Comparison of ENCODE assay signal across 1 cellular context in the genomic region with DNA sequence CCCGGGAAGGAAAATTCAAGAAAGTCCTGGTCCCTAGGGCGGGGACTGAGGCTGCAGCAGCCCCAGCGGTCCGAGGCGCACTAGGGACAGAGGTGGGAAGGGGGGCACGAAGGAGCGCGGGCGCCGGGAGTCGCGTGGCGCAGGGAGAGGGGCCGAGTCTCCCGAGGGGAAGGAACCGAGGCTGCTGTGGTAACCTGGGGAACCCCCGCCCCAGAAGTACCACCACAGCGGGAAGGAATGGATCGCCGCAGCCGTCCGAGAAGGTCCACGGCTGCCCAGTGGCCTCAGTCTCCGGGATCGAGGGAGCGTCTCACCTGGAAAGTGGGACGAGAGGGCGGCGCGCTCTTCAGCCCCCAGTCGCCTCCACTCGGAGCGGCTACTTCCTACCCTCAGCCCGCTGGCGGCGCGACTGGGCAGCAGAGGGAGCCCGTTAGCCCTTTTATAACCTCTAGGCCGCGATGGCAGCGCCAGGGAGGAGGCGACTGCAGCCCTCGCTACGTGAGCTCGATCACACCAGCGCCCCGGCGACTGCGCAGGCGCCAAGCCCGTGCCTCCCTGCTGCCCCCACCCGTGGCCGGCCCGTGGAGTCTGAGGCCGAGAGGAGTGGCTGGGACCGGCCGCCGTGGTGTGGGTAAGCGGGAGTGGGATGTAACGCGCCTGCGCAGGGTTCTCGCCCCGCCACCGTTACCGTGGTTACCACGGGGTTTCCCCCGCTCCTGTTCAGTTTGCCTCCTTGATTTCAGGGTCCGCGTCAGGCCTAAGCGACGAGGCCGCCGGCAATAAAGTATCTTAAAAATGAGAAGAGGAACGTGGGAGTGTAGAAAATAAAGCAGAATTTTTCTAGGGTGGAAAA.
TF ChIP-seq lines count a peak whose summit lies in the region.

A gene (minus strand): TSS at position 415 of the 853 bp plus-strand sequence. CDS start 21,983 bp downstream, outside the sequence.

TF ChIP-seq in WTC11, 78 proteins besides CTCF, POLR2A, EP300 and RAD21 (continued from another document and continues in another):
- TF ChIP-seq, protein P1, sequence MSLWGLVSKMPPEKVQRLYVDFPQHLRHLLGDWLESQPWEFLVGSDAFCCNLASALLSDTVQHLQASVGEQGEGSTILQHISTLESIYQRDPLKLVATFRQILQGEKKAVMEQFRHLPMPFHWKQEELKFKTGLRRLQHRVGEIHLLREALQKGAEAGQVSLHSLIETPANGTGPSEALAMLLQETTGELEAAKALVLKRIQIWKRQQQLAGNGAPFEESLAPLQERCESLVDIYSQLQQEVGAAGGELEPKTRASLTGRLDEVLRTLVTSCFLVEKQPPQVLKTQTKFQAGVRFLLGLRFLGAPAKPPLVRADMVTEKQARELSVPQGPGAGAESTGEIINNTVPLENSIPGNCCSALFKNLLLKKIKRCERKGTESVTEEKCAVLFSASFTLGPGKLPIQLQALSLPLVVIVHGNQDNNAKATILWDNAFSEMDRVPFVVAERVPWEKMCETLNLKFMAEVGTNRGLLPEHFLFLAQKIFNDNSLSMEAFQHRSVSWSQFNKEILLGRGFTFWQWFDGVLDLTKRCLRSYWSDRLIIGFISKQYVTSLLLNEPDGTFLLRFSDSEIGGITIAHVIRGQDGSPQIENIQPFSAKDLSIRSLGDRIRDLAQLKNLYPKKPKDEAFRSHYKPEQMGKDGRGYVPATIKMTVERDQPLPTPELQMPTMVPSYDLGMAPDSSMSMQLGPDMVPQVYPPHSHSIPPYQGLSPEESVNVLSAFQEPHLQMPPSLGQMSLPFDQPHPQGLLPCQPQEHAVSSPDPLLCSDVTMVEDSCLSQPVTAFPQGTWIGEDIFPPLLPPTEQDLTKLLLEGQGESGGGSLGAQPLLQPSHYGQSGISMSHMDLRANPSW (CRISPR knock-in tag; conservative IDR thresholded peaks at IDR 0.05; ENCODE audit: low read depth): no peak
- peak; percentile 54 for TF ChIP-seq GABPB1 (CRISPR knock-in tag; IDR thresholded peaks at IDR 0.05)
- TF ChIP-seq, protein P2, sequence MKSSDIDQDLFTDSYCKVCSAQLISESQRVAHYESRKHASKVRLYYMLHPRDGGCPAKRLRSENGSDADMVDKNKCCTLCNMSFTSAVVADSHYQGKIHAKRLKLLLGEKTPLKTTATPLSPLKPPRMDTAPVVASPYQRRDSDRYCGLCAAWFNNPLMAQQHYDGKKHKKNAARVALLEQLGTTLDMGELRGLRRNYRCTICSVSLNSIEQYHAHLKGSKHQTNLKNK (CRISPR knock-in tag; IDR thresholded peaks at IDR 0.05): no peak
- no peak for TF ChIP-seq ZNF416 (CRISPR knock-in tag; IDR thresholded peaks at IDR 0.05)
- TF ChIP-seq, protein P3, sequence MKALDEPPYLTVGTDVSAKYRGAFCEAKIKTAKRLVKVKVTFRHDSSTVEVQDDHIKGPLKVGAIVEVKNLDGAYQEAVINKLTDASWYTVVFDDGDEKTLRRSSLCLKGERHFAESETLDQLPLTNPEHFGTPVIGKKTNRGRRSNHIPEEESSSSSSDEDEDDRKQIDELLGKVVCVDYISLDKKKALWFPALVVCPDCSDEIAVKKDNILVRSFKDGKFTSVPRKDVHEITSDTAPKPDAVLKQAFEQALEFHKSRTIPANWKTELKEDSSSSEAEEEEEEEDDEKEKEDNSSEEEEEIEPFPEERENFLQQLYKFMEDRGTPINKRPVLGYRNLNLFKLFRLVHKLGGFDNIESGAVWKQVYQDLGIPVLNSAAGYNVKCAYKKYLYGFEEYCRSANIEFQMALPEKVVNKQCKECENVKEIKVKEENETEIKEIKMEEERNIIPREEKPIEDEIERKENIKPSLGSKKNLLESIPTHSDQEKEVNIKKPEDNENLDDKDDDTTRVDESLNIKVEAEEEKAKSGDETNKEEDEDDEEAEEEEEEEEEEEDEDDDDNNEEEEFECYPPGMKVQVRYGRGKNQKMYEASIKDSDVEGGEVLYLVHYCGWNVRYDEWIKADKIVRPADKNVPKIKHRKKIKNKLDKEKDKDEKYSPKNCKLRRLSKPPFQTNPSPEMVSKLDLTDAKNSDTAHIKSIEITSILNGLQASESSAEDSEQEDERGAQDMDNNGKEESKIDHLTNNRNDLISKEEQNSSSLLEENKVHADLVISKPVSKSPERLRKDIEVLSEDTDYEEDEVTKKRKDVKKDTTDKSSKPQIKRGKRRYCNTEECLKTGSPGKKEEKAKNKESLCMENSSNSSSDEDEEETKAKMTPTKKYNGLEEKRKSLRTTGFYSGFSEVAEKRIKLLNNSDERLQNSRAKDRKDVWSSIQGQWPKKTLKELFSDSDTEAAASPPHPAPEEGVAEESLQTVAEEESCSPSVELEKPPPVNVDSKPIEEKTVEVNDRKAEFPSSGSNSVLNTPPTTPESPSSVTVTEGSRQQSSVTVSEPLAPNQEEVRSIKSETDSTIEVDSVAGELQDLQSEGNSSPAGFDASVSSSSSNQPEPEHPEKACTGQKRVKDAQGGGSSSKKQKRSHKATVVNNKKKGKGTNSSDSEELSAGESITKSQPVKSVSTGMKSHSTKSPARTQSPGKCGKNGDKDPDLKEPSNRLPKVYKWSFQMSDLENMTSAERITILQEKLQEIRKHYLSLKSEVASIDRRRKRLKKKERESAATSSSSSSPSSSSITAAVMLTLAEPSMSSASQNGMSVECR (CRISPR knock-in tag; IDR thresholded peaks at IDR 0.05; ENCODE audit: borderline replicate concordance): 0 out of 2 replicates have a peak, but pooled peaks have one; percentile 39
- TF ChIP-seq, protein P4, sequence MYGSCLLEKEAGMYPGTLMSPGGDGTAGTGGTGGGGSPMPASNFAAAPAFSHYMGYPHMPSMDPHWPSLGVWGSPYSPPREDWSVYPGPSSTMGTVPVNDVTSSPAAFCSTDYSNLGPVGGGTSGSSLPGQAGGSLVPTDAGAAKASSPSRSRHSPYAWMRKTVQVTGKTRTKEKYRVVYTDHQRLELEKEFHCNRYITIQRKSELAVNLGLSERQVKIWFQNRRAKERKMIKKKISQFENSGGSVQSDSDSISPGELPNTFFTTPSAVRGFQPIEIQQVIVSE (CRISPR knock-in tag; IDR thresholded peaks at IDR 0.05; ENCODE audit: borderline replicate concordance): no peak; the same call in 1 of the 2 replicates
- TF ChIP-seq, protein P5, sequence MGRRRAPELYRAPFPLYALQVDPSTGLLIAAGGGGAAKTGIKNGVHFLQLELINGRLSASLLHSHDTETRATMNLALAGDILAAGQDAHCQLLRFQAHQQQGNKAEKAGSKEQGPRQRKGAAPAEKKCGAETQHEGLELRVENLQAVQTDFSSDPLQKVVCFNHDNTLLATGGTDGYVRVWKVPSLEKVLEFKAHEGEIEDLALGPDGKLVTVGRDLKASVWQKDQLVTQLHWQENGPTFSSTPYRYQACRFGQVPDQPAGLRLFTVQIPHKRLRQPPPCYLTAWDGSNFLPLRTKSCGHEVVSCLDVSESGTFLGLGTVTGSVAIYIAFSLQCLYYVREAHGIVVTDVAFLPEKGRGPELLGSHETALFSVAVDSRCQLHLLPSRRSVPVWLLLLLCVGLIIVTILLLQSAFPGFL (CRISPR knock-in tag; IDR thresholded peaks at IDR 0.05; ENCODE audit: borderline replicate concordance): no peak
- TF ChIP-seq ZBTB21 (CRISPR knock-in tag; IDR thresholded peaks at IDR 0.05; ENCODE audit: borderline replicate concordance): no peak
- no peak for TF ChIP-seq FOXJ3 (CRISPR knock-in tag; IDR thresholded peaks at IDR 0.05; ENCODE audit: borderline replicate concordance)
- no peak for TF ChIP-seq ELF4 (CRISPR knock-in tag; IDR thresholded peaks at IDR 0.05; ENCODE audit: low read depth)
- no peak for TF ChIP-seq HMGA2 (CRISPR knock-in tag; IDR thresholded peaks at IDR 0.05)
- TF ChIP-seq, protein P6, sequence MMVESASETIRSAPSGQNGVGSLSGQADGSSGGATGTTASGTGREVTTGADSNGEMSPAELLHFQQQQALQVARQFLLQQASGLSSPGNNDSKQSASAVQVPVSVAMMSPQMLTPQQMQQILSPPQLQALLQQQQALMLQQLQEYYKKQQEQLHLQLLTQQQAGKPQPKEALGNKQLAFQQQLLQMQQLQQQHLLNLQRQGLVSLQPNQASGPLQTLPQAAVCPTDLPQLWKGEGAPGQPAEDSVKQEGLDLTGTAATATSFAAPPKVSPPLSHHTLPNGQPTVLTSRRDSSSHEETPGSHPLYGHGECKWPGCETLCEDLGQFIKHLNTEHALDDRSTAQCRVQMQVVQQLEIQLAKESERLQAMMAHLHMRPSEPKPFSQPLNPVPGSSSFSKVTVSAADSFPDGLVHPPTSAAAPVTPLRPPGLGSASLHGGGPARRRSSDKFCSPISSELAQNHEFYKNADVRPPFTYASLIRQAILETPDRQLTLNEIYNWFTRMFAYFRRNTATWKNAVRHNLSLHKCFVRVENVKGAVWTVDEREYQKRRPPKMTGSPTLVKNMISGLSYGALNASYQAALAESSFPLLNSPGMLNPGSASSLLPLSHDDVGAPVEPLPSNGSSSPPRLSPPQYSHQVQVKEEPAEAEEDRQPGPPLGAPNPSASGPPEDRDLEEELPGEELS (CRISPR knock-in tag; IDR thresholded peaks at IDR 0.05): no peak; the same call in 1 of the 2 replicates
- TF ChIP-seq, protein P7, sequence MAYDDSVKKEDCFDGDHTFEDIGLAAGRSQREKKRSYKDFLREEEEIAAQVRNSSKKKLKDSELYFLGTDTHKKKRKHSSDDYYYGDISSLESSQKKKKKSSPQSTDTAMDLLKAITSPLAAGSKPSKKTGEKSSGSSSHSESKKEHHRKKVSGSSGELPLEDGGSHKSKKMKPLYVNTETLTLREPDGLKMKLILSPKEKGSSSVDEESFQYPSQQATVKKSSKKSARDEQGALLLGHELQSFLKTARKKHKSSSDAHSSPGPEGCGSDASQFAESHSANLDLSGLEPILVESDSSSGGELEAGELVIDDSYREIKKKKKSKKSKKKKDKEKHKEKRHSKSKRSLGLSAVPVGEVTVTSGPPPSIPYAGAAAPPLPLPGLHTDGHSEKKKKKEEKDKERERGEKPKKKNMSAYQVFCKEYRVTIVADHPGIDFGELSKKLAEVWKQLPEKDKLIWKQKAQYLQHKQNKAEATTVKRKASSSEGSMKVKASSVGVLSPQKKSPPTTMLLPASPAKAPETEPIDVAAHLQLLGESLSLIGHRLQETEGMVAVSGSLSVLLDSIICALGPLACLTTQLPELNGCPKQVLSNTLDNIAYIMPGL (CRISPR knock-in tag; IDR thresholded peaks at IDR 0.05): peak; percentile 99
- no peak for TF ChIP-seq SOX15 (CRISPR knock-in tag; IDR thresholded peaks at IDR 0.05)
- TF ChIP-seq, protein P8, sequence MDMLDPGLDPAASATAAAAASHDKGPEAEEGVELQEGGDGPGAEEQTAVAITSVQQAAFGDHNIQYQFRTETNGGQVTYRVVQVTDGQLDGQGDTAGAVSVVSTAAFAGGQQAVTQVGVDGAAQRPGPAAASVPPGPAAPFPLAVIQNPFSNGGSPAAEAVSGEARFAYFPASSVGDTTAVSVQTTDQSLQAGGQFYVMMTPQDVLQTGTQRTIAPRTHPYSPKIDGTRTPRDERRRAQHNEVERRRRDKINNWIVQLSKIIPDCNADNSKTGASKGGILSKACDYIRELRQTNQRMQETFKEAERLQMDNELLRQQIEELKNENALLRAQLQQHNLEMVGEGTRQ (CRISPR knock-in tag; IDR thresholded peaks at IDR 0.05): no peak
- TF ChIP-seq, protein P9, sequence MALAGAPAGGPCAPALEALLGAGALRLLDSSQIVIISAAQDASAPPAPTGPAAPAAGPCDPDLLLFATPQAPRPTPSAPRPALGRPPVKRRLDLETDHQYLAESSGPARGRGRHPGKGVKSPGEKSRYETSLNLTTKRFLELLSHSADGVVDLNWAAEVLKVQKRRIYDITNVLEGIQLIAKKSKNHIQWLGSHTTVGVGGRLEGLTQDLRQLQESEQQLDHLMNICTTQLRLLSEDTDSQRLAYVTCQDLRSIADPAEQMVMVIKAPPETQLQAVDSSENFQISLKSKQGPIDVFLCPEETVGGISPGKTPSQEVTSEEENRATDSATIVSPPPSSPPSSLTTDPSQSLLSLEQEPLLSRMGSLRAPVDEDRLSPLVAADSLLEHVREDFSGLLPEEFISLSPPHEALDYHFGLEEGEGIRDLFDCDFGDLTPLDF (CRISPR knock-in tag; IDR thresholded peaks at IDR 0.05): no peak
- peak; percentile 63; the same call in 1 of the 2 replicates for TF ChIP-seq TEAD1 (CRISPR knock-in tag; IDR thresholded peaks at IDR 0.05)
- no peak for TF ChIP-seq GRHL2 (CRISPR knock-in tag; IDR thresholded peaks at IDR 0.05; ENCODE audit: insufficient replicate concordance, severe bottlenecking)
- TF ChIP-seq, protein P10, sequence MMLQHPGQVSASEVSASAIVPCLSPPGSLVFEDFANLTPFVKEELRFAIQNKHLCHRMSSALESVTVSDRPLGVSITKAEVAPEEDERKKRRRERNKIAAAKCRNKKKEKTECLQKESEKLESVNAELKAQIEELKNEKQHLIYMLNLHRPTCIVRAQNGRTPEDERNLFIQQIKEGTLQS (CRISPR knock-in tag; conservative IDR thresholded peaks at IDR 0.05): no peak
- TF ChIP-seq MXD4 (CRISPR knock-in tag; IDR thresholded peaks at IDR 0.05; ENCODE audit: borderline replicate concordance): no peak
- no peak for TF ChIP-seq NR1H2 (CRISPR knock-in tag; IDR thresholded peaks at IDR 0.05)
- TF ChIP-seq ZNF671 (CRISPR knock-in tag; IDR thresholded peaks at IDR 0.05): no peak
- peak; percentile 92 for TF ChIP-seq ETV6 (CRISPR knock-in tag; IDR thresholded peaks at IDR 0.05)
- TF ChIP-seq ZNF317 (CRISPR knock-in tag; IDR thresholded peaks at IDR 0.05; ENCODE audit: borderline replicate concordance, low read depth): no peak
- TF ChIP-seq, protein P11, sequence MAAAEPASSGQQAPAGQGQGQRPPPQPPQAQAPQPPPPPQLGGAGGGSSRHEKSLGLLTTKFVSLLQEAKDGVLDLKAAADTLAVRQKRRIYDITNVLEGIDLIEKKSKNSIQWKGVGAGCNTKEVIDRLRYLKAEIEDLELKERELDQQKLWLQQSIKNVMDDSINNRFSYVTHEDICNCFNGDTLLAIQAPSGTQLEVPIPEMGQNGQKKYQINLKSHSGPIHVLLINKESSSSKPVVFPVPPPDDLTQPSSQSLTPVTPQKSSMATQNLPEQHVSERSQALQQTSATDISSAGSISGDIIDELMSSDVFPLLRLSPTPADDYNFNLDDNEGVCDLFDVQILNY (CRISPR knock-in tag; IDR thresholded peaks at IDR 0.05): no peak; the same call in 1 of the 2 replicates
- 0 out of 2 replicates have a peak, but pooled peaks have one; percentile 50 for TF ChIP-seq EMX1 (CRISPR knock-in tag; IDR thresholded peaks at IDR 0.05)
- TF ChIP-seq, protein P12, sequence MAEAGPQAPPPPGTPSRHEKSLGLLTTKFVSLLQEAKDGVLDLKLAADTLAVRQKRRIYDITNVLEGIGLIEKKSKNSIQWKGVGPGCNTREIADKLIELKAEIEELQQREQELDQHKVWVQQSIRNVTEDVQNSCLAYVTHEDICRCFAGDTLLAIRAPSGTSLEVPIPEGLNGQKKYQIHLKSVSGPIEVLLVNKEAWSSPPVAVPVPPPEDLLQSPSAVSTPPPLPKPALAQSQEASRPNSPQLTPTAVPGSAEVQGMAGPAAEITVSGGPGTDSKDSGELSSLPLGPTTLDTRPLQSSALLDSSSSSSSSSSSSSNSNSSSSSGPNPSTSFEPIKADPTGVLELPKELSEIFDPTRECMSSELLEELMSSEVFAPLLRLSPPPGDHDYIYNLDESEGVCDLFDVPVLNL (CRISPR knock-in tag; IDR thresholded peaks at IDR 0.05; ENCODE audit: borderline replicate concordance, low read depth): no peak
- TF ChIP-seq, protein P13, sequence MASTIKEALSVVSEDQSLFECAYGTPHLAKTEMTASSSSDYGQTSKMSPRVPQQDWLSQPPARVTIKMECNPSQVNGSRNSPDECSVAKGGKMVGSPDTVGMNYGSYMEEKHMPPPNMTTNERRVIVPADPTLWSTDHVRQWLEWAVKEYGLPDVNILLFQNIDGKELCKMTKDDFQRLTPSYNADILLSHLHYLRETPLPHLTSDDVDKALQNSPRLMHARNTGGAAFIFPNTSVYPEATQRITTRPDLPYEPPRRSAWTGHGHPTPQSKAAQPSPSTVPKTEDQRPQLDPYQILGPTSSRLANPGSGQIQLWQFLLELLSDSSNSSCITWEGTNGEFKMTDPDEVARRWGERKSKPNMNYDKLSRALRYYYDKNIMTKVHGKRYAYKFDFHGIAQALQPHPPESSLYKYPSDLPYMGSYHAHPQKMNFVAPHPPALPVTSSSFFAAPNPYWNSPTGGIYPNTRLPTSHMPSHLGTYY (CRISPR knock-in tag; IDR thresholded peaks at IDR 0.05): no peak
- TF ChIP-seq SMAD4 (CRISPR knock-in tag; IDR thresholded peaks at IDR 0.05): 0 out of 2 replicates have a peak, but pooled peaks have one; percentile 44
- no peak for TF ChIP-seq OVOL2 (CRISPR knock-in tag; IDR thresholded peaks at IDR 0.05; ENCODE audit: borderline replicate concordance)
- TF ChIP-seq CBFB (CRISPR knock-in tag; IDR thresholded peaks at IDR 0.05; ENCODE audit: low read depth): no peak
